8 cellular contexts compared by ENCODE assay signal in genomic region chr2:231604101-231604684, GRCh38. TPM values are rescaled to one million over a fixed set of nuclear protein-coding genes. Genes with fewer than 3 reads are reported as not detected.
DNase-seq lines count a peak whose midpoint lies in the region; ATAC-seq and TF ChIP-seq lines count a peak whose summit lies in the region.

No MANE protein-coding gene starts in this region.

- in situ Hi-C loops in astrocyte of the spinal cord (cut with HindIII; ENCODE audit: low sequenced_read_pairs) = no loop called here

- DNase-seq in SHP77 treated with DMSO at 0.1 percent for 48 hours (lab: John Stamatoyannopoulos, UW) (peak; percentile 31), SHP77 (lab: John Stamatoyannopoulos, UW) (no peak), NCI-H345 (lab: John Stamatoyannopoulos, UW) (peak; percentile 61), astrocyte of the spinal cord (ENCODE audit: low read depth, low spot score) (no peak), cerebellum (ENCODE audit: low spot score) (no peak)

- peak; percentile 39 for ATAC-seq in HG02588 (IDR thresholded peaks at IDR 0.05; ENCODE audit: unreplicated experiment)

- H3K9ac ChIP-seq in skeletal muscle tissue (ENCODE audit: low read depth in 1 of 3, low read length in 3 of 3) = peak overlapping the region; percentile 88 to 95 (median 95)

- no peaks in the 10 kb centered on the region for H3K36me3 ChIP-seq in skeletal muscle tissue (ENCODE audit: control insufficient read depth in 3 of 3, insufficient read depth in 3 of 3, low read length in 3 of 3)

- no peak for TF ChIP-seq CTCF in astrocyte of the spinal cord (IDR thresholded peaks at IDR 0.05; ENCODE audit: low read depth, low read length)

- no peaks in the 10 kb centered on the region for H3K9me3 ChIP-seq in iPS-18c (ENCODE audit: control insufficient read depth, insufficient read depth, low read length)
- H3K9me3 ChIP-seq in skeletal muscle tissue (ENCODE audit: control insufficient read depth in 3 of 3, low read length in 3 of 3) = no peaks in the 10 kb centered on the region

- peaks cover 37 to 52% (median 38%) of the 10 kb centered on the region in 3 donors for H3K4me1 ChIP-seq in skeletal muscle tissue (ENCODE audit: control insufficient read depth in 3 of 3, insufficient read depth in 3 of 3, low read length in 3 of 3)

- H3K27ac ChIP-seq in skeletal muscle tissue (ENCODE audit: low read depth, low read length) = peak overlapping the region; percentile 100

- H3K4me3 ChIP-seq in astrocyte of the spinal cord (ENCODE audit: low read depth, low read length) (peak overlapping the region; percentile 25), iPS-18c (ENCODE audit: insufficient read depth, low read depth, low read length) (peak overlapping the region; percentile 42), skeletal muscle tissue (ENCODE audit: low read length in 3 of 3) (peak overlapping the region; percentile 69 to 83 (median 74))

- H3K27me3 ChIP-seq in skeletal muscle tissue (ENCODE audit: control insufficient read depth in 3 of 3, insufficient read depth in 3 of 3, low read length in 3 of 3) = no peaks in the 10 kb centered on the region

RNA-seq across cellular contexts. Expression of gene TEX44, which starts 11.5 kb away (rescaled TPM):
- total RNA-seq in skeletal muscle tissue (not detected), cerebellum (not detected)

Comparison
In these comparisons a context has a peak if more than half of its experiments do, and no peak if none do; other contexts are left out.
1. DNase-seq: peak in SHP77 treated with DMSO at 0.1 percent for 48 hours (single experiment) and NCI-H345 (single experiment); none in SHP77 (0 of 2), astrocyte of the spinal cord (single experiment) and cerebellum (single experiment).
2. Peak in every context shown above with its lines, with median percentiles within 50 percentile points of each other: H3K4me3 ChIP-seq.